ENCODE assay signal across 16 cellular contexts in the genomic region with DNA sequence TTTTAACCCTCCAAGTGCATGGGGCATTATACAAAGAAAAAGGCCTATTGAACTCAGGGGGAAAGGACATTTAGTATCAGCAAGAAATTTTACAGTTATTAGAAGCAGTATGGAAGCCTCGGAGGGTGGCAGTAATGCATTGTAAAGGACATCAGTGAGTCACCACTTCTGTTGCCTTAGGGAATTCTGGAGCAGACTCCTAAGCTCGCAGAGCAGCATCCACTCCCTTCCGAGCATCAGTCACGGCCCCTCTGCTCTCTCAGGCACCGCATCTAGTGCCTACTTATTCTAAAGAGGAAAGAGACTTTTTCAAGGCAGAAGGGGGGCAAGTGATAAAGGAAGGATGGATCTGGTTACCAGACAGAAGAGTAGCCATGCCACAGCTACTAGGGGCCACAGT.
A peak's percentile ranks its signal among the peaks of the same experiment; 100 is the strongest.
DNase-seq lines count a peak whose midpoint lies in the region; ATAC-seq, FAIRE-seq and TF ChIP-seq lines count a peak whose summit lies in the region.
"Had no signal": no experiment of that assay in that cellular context is flagged by ENCODE, and none has a peak within 500 bp of the region (broad histone marks: within the 10 kb centered on the region; RNA-seq: fewer than 3 reads in every experiment).

No MANE protein-coding gene starts in this region.

- DNase-seq in EL = peak; percentile 3
- peak; percentile 5 for DNase-seq in M059J (ENCODE audit: low read depth)
- peak; percentile 15 for DNase-seq in foreskin melanocyte
- peak; percentile 12 to 32 for DNase-seq in trophoblast cell
- no peak for DNase-seq in hepatic stellate cell (ENCODE audit: low spot score)
- no peak for DNase-seq in D721Med (ENCODE audit: insufficient read length, low spot score)
- DNase-seq: C1 segment of cervical spinal cord; CD4-positive, CD25-positive, alpha-beta regulatory T cell; CD8-positive, alpha-beta memory T cell; COR-L47; HCEC 1CT had no signal

- H3K27me3 ChIP-seq in trophoblast cell (ENCODE audit: insufficient read depth, low read length) = no peaks in the 10 kb centered on the region

- H4K12ac ChIP-seq in trophoblast cell (ENCODE audit: low read depth, low read length) = no peak overlapping the region

- WGBS in trophoblast cell (ENCODE audit: extremely low coverage, insufficient coverage, insufficient read length) = no CpG with 5 or more reads among the region's 5 CpGs

- no peak for FAIRE-seq in D721Med (lab: Jason Lieb, UNC)
- FAIRE-seq: GM12891, H54 had no signal

- peaks cover 10% of the 10 kb centered on the region for H3K9me3 ChIP-seq in trophoblast cell (ENCODE audit: insufficient read depth, low read depth, low read length)

- H3K18ac ChIP-seq in trophoblast cell (ENCODE audit: low read length) = no peak overlapping the region

- H2BK5ac ChIP-seq in trophoblast cell (ENCODE audit: low read depth, low read length, poor library complexity) = no peak overlapping the region

- ATAC-seq in HG03460 (IDR thresholded peaks at IDR 0.05; ENCODE audit: unreplicated experiment) = no peak
- ATAC-seq: GM23338 had no signal

- H2BK120ac ChIP-seq in trophoblast cell (ENCODE audit: insufficient read depth, low read length, poor library complexity) = no peak overlapping the region

- H3K23ac ChIP-seq in trophoblast cell (ENCODE audit: low read length) = no peak overlapping the region

- no peaks in the 10 kb centered on the region for H3K79me1 ChIP-seq in trophoblast cell (ENCODE audit: low read length)

- no peak overlapping the region for H2BK12ac ChIP-seq in trophoblast cell (ENCODE audit: low read length)

- no peak overlapping the region for H3K27ac ChIP-seq in trophoblast cell (ENCODE audit: low read depth, low read length)
- H3K27ac ChIP-seq: HL-60 had no signal

- H3K36me3 ChIP-seq in trophoblast cell (ENCODE audit: control insufficient read depth in 1 of 2, insufficient read depth in 2 of 2, low read length in 2 of 2) = peaks cover 3 to 4% of the 10 kb centered on the region in 2 experiments

- no peak overlapping the region for H2AK5ac ChIP-seq in trophoblast cell (ENCODE audit: low read length)

- no peaks in the 10 kb centered on the region for H3K4me1 ChIP-seq in trophoblast cell (ENCODE audit: control insufficient read depth in 1 of 2, insufficient read depth in 2 of 2, low read length in 2 of 2)

- no peak for TF ChIP-seq CTCF in D721Med (IDR thresholded peaks at IDR 0.05; ENCODE audit: insufficient read depth, missing control alignments)

- no peak overlapping the region for H3K4ac ChIP-seq in trophoblast cell (ENCODE audit: low read depth, low read length)

- H4K8ac ChIP-seq in trophoblast cell (ENCODE audit: low read depth, low read length) = no peak overlapping the region

- no peak overlapping the region for H3K9ac ChIP-seq in trophoblast cell (ENCODE audit: low read length)

- H2AFZ ChIP-seq in trophoblast cell (ENCODE audit: insufficient read depth, low read length, poor library complexity) = no peak overlapping the region
- H2AFZ ChIP-seq: GM23338 had no signal

- no peak overlapping the region for H4K91ac ChIP-seq in trophoblast cell (ENCODE audit: low read depth, low read length)

- no peak overlapping the region for H3K4me3 ChIP-seq in trophoblast cell (ENCODE audit: low read depth, low read length)
- H3K4me3 ChIP-seq: GM23338 had no signal

- no peaks in the 10 kb centered on the region for H3K79me2 ChIP-seq in trophoblast cell (ENCODE audit: control insufficient read depth, insufficient read depth, low read length, poor library complexity)

- H3K4me2 ChIP-seq in trophoblast cell (ENCODE audit: low read length) = no peak overlapping the region
- H3K4me2 ChIP-seq: GM23338 had no signal

- H3K14ac ChIP-seq in trophoblast cell (ENCODE audit: low read length) = no peak overlapping the region

Comparison
In these comparisons a context has a peak if more than half of its experiments do, and no peak if none do; other contexts are left out.
1. DNase-seq: peak in EL (single experiment), M059J (single experiment), foreskin melanocyte (single experiment) and trophoblast cell (2 of 2); none in hepatic stellate cell (single experiment) and D721Med (single experiment).